Comparison of ENCODE assay signal across 12 cellular contexts in the genomic region with DNA sequence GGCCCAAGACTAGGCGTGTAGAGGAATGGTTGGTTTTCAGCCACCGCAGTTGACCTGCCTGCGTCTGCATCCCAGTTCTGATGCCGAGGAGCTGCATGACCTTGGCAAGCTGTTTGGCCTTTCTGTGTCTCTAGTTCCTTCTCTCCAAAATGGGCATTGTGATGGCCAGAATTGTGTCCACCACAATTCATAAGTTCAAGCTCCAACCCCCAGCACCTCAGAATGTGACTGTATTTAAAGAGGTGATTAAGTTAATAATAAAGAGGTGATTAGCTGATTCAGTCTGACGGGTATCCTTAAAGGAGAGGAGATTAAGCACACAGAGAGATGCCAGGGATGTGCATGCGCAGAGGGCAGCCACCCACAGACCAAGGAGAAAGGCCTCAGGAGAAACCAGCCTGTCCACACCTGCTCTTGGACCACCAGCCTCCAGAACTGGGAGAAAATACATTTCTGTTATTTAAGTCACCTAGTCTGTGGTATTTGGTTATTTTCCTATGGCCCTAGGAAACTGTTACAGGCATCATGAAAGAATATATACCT. TPM values are rescaled to one million over a fixed set of nuclear protein-coding genes. Genes with fewer than 3 reads are reported as not detected.
A peak's percentile ranks its signal among the peaks of the same experiment; 100 is the strongest.
DNase-seq lines count a peak whose midpoint lies in the region; ATAC-seq and TF ChIP-seq lines count a peak whose summit lies in the region.
"Had no signal": no experiment of that assay in that cellular context is flagged by ENCODE, and none has a peak within 500 bp of the region (broad histone marks: within the 10 kb centered on the region; RNA-seq: fewer than 3 reads in every experiment).

No MANE protein-coding gene starts in this region.

- peaks cover 20% of the 10 kb centered on the region for H3K4me1 ChIP-seq in Karpas-422 (ENCODE audit: low read length)
- no peaks in the 10 kb centered on the region for H3K4me1 ChIP-seq in osteoblast (ENCODE audit: insufficient read depth, low read length)
- H3K4me1 ChIP-seq: BE2C had no signal

- TF ChIP-seq CTCF in osteocyte (IDR thresholded peaks at IDR 0.05): no peak
- TF ChIP-seq CTCF in osteoblast (IDR thresholded peaks at IDR 0.05; ENCODE audit: extremely low read depth, low read depth, low read length): no peak

- peaks cover 5% of the 10 kb centered on the region for H3K27me3 Mint-ChIP-seq in activated T-cell treated with anti-CD3 and anti-CD28 coated beads, Interleukin-2, amount 50 U/mL, for 72 hours (ENCODE audit: low read depth)
- H3K27me3 Mint-ChIP-seq in osteocyte (ENCODE audit: unreplicated experiment): peaks cover 27% of the 10 kb centered on the region

- H3K36me3 Mint-ChIP-seq in activated T-cell treated with anti-CD3 and anti-CD28 coated beads, Interleukin-2, amount 50 U/mL, for 72 hours (ENCODE audit: insufficient read depth in 2 of 2): peaks cover 4 to 5% of the 10 kb centered on the region in 2 donors
- peaks cover 1% of the 10 kb centered on the region for H3K36me3 Mint-ChIP-seq in osteocyte (ENCODE audit: unreplicated experiment)
- H3K36me3 Mint-ChIP-seq: CD4-positive, CD25-positive, alpha-beta regulatory T cell had no signal

- H3K79me2 ChIP-seq in Karpas-422 (ENCODE audit: low read length) (no peaks in the 10 kb centered on the region), osteoblast (ENCODE audit: insufficient read depth, low read length) (no peaks in the 10 kb centered on the region)

- no peak overlapping the region for H3K27ac Mint-ChIP-seq in activated T-cell treated with anti-CD3 and anti-CD28 coated beads, Interleukin-2, amount 50 U/mL, for 72 hours
- H3K27ac Mint-ChIP-seq in osteocyte (ENCODE audit: unreplicated experiment): no peak overlapping the region

- H3K9ac ChIP-seq in Karpas-422 (ENCODE audit: low read length): no peak overlapping the region

- H3K4me3 ChIP-seq in Karpas-422 (ENCODE audit: low read length) (no peak overlapping the region), osteoblast (ENCODE audit: insufficient read depth, low read length) (no peak overlapping the region)

- H3K9me2 ChIP-seq in Karpas-422 (replicated peaks; ENCODE audit: insufficient read depth, low read length): no peaks in the 10 kb centered on the region

- no peaks in the 10 kb centered on the region for H4K20me1 ChIP-seq in Karpas-422 (ENCODE audit: insufficient read depth, low read depth, low read length)
- no peaks in the 10 kb centered on the region for H4K20me1 ChIP-seq in osteoblast (ENCODE audit: insufficient read depth, low read length)

- H3K9me3 ChIP-seq in Karpas-422 (ENCODE audit: low read length) (peaks cover 14% of the 10 kb centered on the region), osteoblast (ENCODE audit: low read depth, low read length) (no peaks in the 10 kb centered on the region)
- H3K9me3 ChIP-seq: BE2C had no signal

- H2AFZ ChIP-seq in Karpas-422 (ENCODE audit: low read length) (peak overlapping the region; percentile 45; the same call in 1 of the 2 replicates), osteoblast (ENCODE audit: low read length) (no peak overlapping the region)

- no peak for ATAC-seq in activated T-cell treated with anti-CD3 and anti-CD28 coated beads, Interleukin-2, amount 50 U/mL, for 72 hours (replicated peaks in 1 of 2)

- H3K27ac ChIP-seq in Karpas-422 (ENCODE audit: low read length) (0 out of 2 replicates have a peak overlapping the region, but pooled peaks have one; percentile 3), osteoblast (ENCODE audit: low read depth, low read length) (no peak overlapping the region)

- H3K4me2 ChIP-seq in Karpas-422 (ENCODE audit: low read depth, low read length, poor library complexity, severe bottlenecking) (peak overlapping the region; percentile 64), osteoblast (ENCODE audit: insufficient read depth, low read length) (no peak overlapping the region)

- peaks cover 4% of the 10 kb centered on the region in 2 donors for H3K9me3 Mint-ChIP-seq in activated T-cell treated with anti-CD3 and anti-CD28 coated beads, Interleukin-2, amount 50 U/mL, for 72 hours
- peaks cover 7% of the 10 kb centered on the region for H3K9me3 Mint-ChIP-seq in osteocyte (ENCODE audit: unreplicated experiment)

- peaks cover 16% of the 10 kb centered on the region for H3K4me1 Mint-ChIP-seq in activated T-cell treated with anti-CD3 and anti-CD28 coated beads, Interleukin-2, amount 50 U/mL, for 72 hours (ENCODE audit: low read depth)
- no peaks in the 10 kb centered on the region for H3K4me1 Mint-ChIP-seq in osteocyte (ENCODE audit: unreplicated experiment)

- H3K4me3 Mint-ChIP-seq in activated T-cell treated with anti-CD3 and anti-CD28 coated beads, Interleukin-2, amount 50 U/mL, for 72 hours: peak overlapping the region; percentile 51 to 52
- H3K4me3 Mint-ChIP-seq in osteocyte (ENCODE audit: unreplicated experiment): no peak overlapping the region

- H3K27me3 ChIP-seq in Karpas-422 (ENCODE audit: low read length): no peaks in the 10 kb centered on the region
- no peaks in the 10 kb centered on the region for H3K27me3 ChIP-seq in osteoblast (ENCODE audit: insufficient read depth, low read length)
- H3K27me3 ChIP-seq: BE2C had no signal

- DNase-seq in activated T-cell treated with anti-CD3 and anti-CD28 coated beads, Interleukin-2, amount 50 U/mL, for 72 hours: no peak
- no peak for DNase-seq in activated T-cell treated with anti-CD3 and anti-CD28 coated beads, Interleukin-2, amount 50 U/mL, for 1 hour
- no peak for DNase-seq in Karpas-422
- DNase-seq in cerebellar cortex (ENCODE audit: low spot score): peak; percentile 15
- peak; percentile 71 for DNase-seq in osteocyte (ENCODE audit: extremely low spot score, unreplicated experiment)
- DNase-seq in putamen (ENCODE audit: low spot score): no peak
- no peak for DNase-seq in T-helper 2 cell
- no peak for DNase-seq in osteoblast (ENCODE audit: insufficient read length, low spot score, missing footprints)

- H3K36me3 ChIP-seq in Karpas-422 (ENCODE audit: insufficient read depth, low read length): no peaks in the 10 kb centered on the region
- no peaks in the 10 kb centered on the region for H3K36me3 ChIP-seq in osteoblast (ENCODE audit: insufficient read depth, low read length)
- H3K36me3 ChIP-seq: BE2C had no signal

RNA-seq across cellular contexts. Expression of a gene that starts 28.5 kb away (rescaled TPM):
- under 1 TPM in 1 of 2 donors, not detected in 1; 0.14 TPM for total RNA-seq in activated T-cell treated with anti-CD3 and anti-CD28 coated beads, Interleukin-2, amount 50 U/mL, for 72 hours
- total RNA-seq in Karpas-422 (2014; rRNA removed; shearing (Covaris generic); ENCODE audit: low replicate concordance): not detected in 2 replicates
- total RNA-seq in osteocyte (not detected in 2 replicates), osteoblast (0.29 and 0.36 TPM in 2 replicates)
- total RNA-seq: A172; CD4-positive, CD25-positive, alpha-beta regulatory T cell; H9 had no signal

Comparison
In these comparisons a context has a peak if more than half of its experiments do, and no peak if none do; other contexts are left out.
1. DNase-seq: peak in cerebellar cortex (single experiment) and osteocyte (single experiment); none in activated T-cell treated with anti-CD3 and anti-CD28 coated beads, Interleukin-2, amount 50 U/mL, for 72 hours (0 of 2), activated T-cell treated with anti-CD3 and anti-CD28 coated beads, Interleukin-2, amount 50 U/mL, for 1 hour (single experiment), Karpas-422 (single experiment), putamen (single experiment), T-helper 2 cell (0 of 5) and osteoblast (single experiment).